In genomic region chr14:58245562-58245961, GRCh38 we compare ENCODE assay signal across 1 cellular context.
TF ChIP-seq lines count a peak whose summit lies in the region.

No MANE protein-coding gene starts in this region.

TF ChIP-seq in GM23338, 12 proteins besides CTCF, POLR2A, EP300 and RAD21 (continued from another document):
- TF ChIP-seq ZNF462 (CRISPR knock-in tag; IDR thresholded peaks at IDR 0.05) (no peak), ZNF331 (CRISPR knock-in tag; IDR thresholded peaks at IDR 0.05; ENCODE audit: low read depth) (no peak), ZNF114 (CRISPR knock-in tag; IDR thresholded peaks at IDR 0.05) (no peak), NANOG (IDR thresholded peaks at IDR 0.05; ENCODE audit: borderline replicate concordance) (no peak)
